ENCODE assay signal across 8 cellular contexts in the genomic region with DNA sequence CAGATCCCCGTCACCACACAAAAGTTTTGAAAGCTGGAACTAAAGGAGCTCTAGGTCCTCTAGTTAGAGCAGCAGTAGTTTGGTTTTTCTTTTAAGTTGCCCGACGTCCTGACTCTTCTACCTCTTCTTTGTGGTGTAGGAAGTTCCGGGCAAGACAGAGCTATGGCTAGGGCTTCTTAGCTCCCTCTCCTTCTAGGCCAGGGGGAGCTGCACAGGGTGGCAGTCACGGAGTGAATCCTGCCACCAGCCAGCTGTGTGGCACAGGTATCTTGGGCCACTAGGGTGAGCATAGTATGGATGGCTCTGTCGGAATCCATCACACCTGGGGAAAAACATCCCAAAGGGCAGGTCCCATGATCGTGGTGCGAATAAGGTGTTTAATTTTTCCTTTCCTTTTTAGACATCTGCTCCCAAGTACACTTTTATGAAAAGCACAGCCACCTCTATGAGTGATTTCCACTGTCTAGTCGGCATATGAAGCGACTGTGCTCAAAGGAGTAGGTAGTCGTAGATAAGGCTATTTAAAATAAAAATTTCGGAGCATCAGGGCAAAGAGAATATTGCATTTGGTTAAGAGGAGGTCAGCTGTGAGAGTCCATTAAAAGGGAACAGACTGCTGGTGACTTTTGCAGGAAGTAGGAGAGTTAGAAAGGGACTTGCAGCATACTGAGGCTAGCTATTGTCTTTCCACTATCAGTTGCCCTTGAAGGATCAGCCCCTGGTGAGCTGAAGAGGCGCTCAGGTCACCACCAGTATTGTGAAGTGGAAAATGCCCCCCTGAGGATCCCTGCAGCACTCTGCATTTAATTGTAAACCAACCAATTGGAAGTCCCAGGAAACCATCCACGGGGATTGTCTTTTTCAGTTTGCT. TPM values are rescaled to one million over a fixed set of nuclear protein-coding genes. Genes with fewer than 3 reads are reported as not detected.
DNase-seq lines count a peak whose midpoint lies in the region; ATAC-seq and TF ChIP-seq lines count a peak whose summit lies in the region.

No MANE protein-coding gene starts in this region.

- H4K20me1 ChIP-seq in Loucy (ENCODE audit: insufficient read depth, low read length, poor library complexity, severe bottlenecking) = no peaks in the 10 kb centered on the region

- H3K27me3 Mint-ChIP-seq in activated T-cell treated with anti-CD3 and anti-CD28 coated beads, Interleukin-2, amount 50 U/mL, for 72 hours (ENCODE audit: low read depth) = no peaks in the 10 kb centered on the region

- H3F3A ChIP-seq in Loucy (ENCODE audit: low read depth) = no peaks in the 10 kb centered on the region; the same call in 1 of the 2 replicates

- no peaks in the 10 kb centered on the region for H3K9me2 ChIP-seq in Loucy (replicated peaks; ENCODE audit: low read depth, low read length)

- peaks cover 12% of the 10 kb centered on the region for H3K4me1 ChIP-seq in Loucy (ENCODE audit: insufficient read depth, low read length, poor library complexity, severe bottlenecking)
- peaks cover 49% of the 10 kb centered on the region for H3K4me1 ChIP-seq in skeletal muscle satellite cell (ENCODE audit: control insufficient read depth, insufficient read depth, low read length)

- DNase-seq in DMS114 treated with DMSO at 0.1 percent for 48 hours (lab: John Stamatoyannopoulos, UW; ENCODE audit: unreplicated experiment) (peak; percentile 3), hepatic stellate cell (ENCODE audit: low spot score) (peak; percentile 40), globus pallidus (ENCODE audit: low spot score) (no peak)
- peak; percentile 34 to 45 for DNase-seq in activated T-cell treated with anti-CD3 and anti-CD28 coated beads, Interleukin-2, amount 50 U/mL, for 72 hours

- no peaks in the 10 kb centered on the region for H3K9me3 ChIP-seq in Loucy (ENCODE audit: insufficient read depth, low read depth, low read length)
- H3K9me3 ChIP-seq in skeletal muscle satellite cell (replicated peaks; ENCODE audit: low read length) = no peaks in the 10 kb centered on the region

- no peak overlapping the region for H2AFZ ChIP-seq in Loucy (ENCODE audit: low read length)

- peaks cover 20 to 35% of the 10 kb centered on the region in 2 donors for H3K36me3 Mint-ChIP-seq in activated T-cell treated with anti-CD3 and anti-CD28 coated beads, Interleukin-2, amount 50 U/mL, for 72 hours (ENCODE audit: insufficient read depth in 2 of 2)

- H3K4me3 Mint-ChIP-seq in activated T-cell treated with anti-CD3 and anti-CD28 coated beads, Interleukin-2, amount 50 U/mL, for 72 hours = peak overlapping the region; percentile 93 to 99

- ATAC-seq in activated T-cell treated with anti-CD3 and anti-CD28 coated beads, Interleukin-2, amount 50 U/mL, for 72 hours (replicated peaks in 1 of 2) = peak; percentile 24 to 38
- no peak for ATAC-seq in GM21528 (IDR thresholded peaks at IDR 0.05; ENCODE audit: low FRiP score, unreplicated experiment)
- ATAC-seq in GM18870 (IDR thresholded peaks at IDR 0.05; ENCODE audit: unreplicated experiment) = no peak

- peaks cover 24% of the 10 kb centered on the region for H3K27me3 ChIP-seq in Loucy (ENCODE audit: insufficient read depth, low read length, poor library complexity, severe bottlenecking)
- H3K27me3 ChIP-seq in skeletal muscle satellite cell (ENCODE audit: control insufficient read depth, insufficient read depth, low read length) = no peaks in the 10 kb centered on the region

- peaks cover 68% of the 10 kb centered on the region for H3K4me1 Mint-ChIP-seq in activated T-cell treated with anti-CD3 and anti-CD28 coated beads, Interleukin-2, amount 50 U/mL, for 72 hours (ENCODE audit: low read depth)

- H3K79me2 ChIP-seq in Loucy (ENCODE audit: insufficient read depth, low read length) = peaks cover 5% of the 10 kb centered on the region; the same call in 1 of the 2 replicates

- H3K36me3 ChIP-seq in Loucy (ENCODE audit: insufficient read depth, low read length) (no peaks in the 10 kb centered on the region), skeletal muscle satellite cell (ENCODE audit: insufficient read depth, low read length) (peaks cover 15% of the 10 kb centered on the region)

- peak overlapping the region; percentile 76 for H3K4me3 ChIP-seq in Loucy (ENCODE audit: low read length, poor library complexity, severe bottlenecking)
- peak overlapping the region; percentile 92 for H3K4me3 ChIP-seq in skeletal muscle satellite cell (ENCODE audit: low read length)

- H3K9ac ChIP-seq in Loucy (ENCODE audit: low read depth, low read length, poor library complexity, severe bottlenecking) (peak overlapping the region; percentile 19), skeletal muscle satellite cell (ENCODE audit: low read depth, low read length) (peak overlapping the region; percentile 86)

- no peak for TF ChIP-seq CTCF in Loucy (conservative IDR thresholded peaks at IDR 0.05; ENCODE audit: low read length)

- peak overlapping the region; percentile 98 for H3K27ac Mint-ChIP-seq in activated T-cell treated with anti-CD3 and anti-CD28 coated beads, Interleukin-2, amount 50 U/mL, for 72 hours

- H3K9me3 Mint-ChIP-seq in activated T-cell treated with anti-CD3 and anti-CD28 coated beads, Interleukin-2, amount 50 U/mL, for 72 hours = peaks cover 0 to 2% of the 10 kb centered on the region in 2 donors

- H3K4me2 ChIP-seq in Loucy (ENCODE audit: low read depth, low read length, poor library complexity, severe bottlenecking) (peak overlapping the region; percentile 53), skeletal muscle satellite cell (ENCODE audit: low read length) (peak overlapping the region; percentile 85)

RNA-seq across cellular contexts. Expression of gene PRKCA, which starts 2.1 kb away (rescaled TPM):
- 100 to 1,000 TPM; 126 to 138 TPM for total RNA-seq in activated T-cell treated with anti-CD3 and anti-CD28 coated beads, Interleukin-2, amount 50 U/mL, for 72 hours
- 26.0 and 31.9 TPM in 2 replicates for total RNA-seq in skeletal muscle satellite cell (2012; rRNA removed)

Comparison
In these comparisons a context has a peak if more than half of its experiments do, and no peak if none do; other contexts are left out.
1. ATAC-seq: peak in activated T-cell treated with anti-CD3 and anti-CD28 coated beads, Interleukin-2, amount 50 U/mL, for 72 hours (2 of 2); none in GM21528 (single experiment) and GM18870 (single experiment).